ENCODE assay signal across 12 cellular contexts in the genomic region with DNA sequence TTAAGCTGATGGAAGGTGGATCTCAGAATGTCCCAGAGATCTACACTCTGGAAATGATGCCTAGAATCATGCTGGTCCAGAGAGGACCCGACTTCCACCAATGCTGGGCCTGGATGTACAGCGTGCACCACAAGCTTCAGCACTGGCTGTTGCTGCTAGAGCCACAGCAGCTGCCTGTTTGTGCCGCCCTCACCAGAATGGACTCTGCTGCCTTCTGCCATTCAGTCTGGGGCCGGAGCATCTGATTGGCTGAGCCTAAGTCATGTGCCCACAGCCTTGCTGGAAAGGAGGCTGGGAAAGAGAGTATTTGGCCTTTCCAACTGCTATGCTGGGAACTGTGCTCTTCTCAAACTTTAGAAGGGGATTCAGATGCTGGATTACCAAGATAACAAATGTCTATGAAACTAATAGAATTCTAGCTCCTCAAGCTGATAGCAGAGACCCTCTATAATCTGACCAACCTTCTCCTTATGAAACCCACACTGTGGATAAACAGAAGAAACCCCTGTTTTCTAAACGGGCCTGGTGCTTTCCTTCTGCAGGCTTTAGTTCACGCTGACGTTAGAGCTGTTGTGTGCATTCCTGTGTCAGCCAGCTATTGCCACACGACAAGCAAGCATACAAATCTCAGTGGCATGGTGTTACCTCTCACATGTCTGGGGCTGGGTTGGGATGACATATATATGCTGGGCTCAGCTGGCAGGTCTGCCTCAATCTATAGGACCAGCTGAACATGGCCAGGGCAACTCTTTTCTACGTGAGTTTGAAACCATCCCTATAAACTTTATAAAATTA. TPM values are rescaled to one million over a fixed set of nuclear protein-coding genes. Genes with fewer than 3 reads are reported as not detected.
DNase-seq lines count a peak whose midpoint lies in the region; ATAC-seq, FAIRE-seq and TF ChIP-seq lines count a peak whose summit lies in the region.
"Had no signal": no experiment of that assay in that cellular context is flagged by ENCODE, and none has a peak within 500 bp of the region (broad histone marks: within the 10 kb centered on the region; RNA-seq: fewer than 3 reads in every experiment).

No MANE protein-coding gene starts in this region.

- in situ Hi-C loops in HepG2 (cut with HindIII; ENCODE audit: extremely low pct_ligation_motif_present, low pct_unique_long_range_greater_than_20kb), result no loop called here

- no peaks in the 10 kb centered on the region for H3K4me1 Mint-ChIP-seq in astrocyte (ENCODE audit: low read depth, unreplicated experiment)
- H3K4me1 Mint-ChIP-seq in activated naive CD8-positive, alpha-beta T cell treated with anti-CD3 and anti-CD28 coated beads for 36 hours, result no peaks in the 10 kb centered on the region

- BruUV-seq in HepG2 (replicated peaks; lab: Mats Ljungman, UMichigan), result no TSS peak

- H3K27ac ChIP-seq in HepG2 (ENCODE audit: extremely low read length, insufficient read depth, low read length) (no peak overlapping the region), right lobe of liver (no peak overlapping the region), astrocyte (ENCODE audit: low read depth, low read length) (no peak overlapping the region)

- FAIRE-seq in HepG2 (lab: Jason Lieb, UNC) (no peak), astrocyte (lab: Jason Lieb, UNC) (no peak), urothelium cell line (lab: Jason Lieb, UNC) (no peak)
- FAIRE-seq: colon had no signal

- TF ChIP-seq POLR2A in HepG2 (IDR thresholded peaks at IDR 0.05; ENCODE audit: insufficient read depth in 1 of 2, low read depth in 2 of 2, low read length in 2 of 2) (no peak), right lobe of liver (IDR thresholded peaks at IDR 0.05) (no peak)

- peak; percentile 4 for DNase-seq in HepG2 (ENCODE audit: low spot score)
- no peak for DNase-seq in right lobe of liver
- DNase-seq in astrocyte (ENCODE audit: low read depth), result peak; percentile 14
- peak; percentile 30 for DNase-seq in iris pigment epithelial cell (ENCODE audit: low read depth)
- DNase-seq in urothelium cell line (ENCODE audit: low spot score), result peak; percentile 11
- no peak for DNase-seq in activated naive CD8-positive, alpha-beta T cell treated with anti-CD3 and anti-CD28 coated beads for 36 hours
- DNase-seq: AML-193; RPMI8226; stimulated activated CD4-positive, alpha-beta T cell treated with anti-CD3 and anti-CD28 coated beads, Interleukin-1b, Interleukin-23, amount 100 ng/mL, for 48 hours had no signal

- peaks cover 21% of the 10 kb centered on the region for H3K27me3 Mint-ChIP-seq in astrocyte (ENCODE audit: low read depth, unreplicated experiment)
- no peaks in the 10 kb centered on the region for H3K27me3 Mint-ChIP-seq in activated naive CD8-positive, alpha-beta T cell treated with anti-CD3 and anti-CD28 coated beads for 36 hours

- H3K36me3 ChIP-seq in HepG2 (replicated peaks in 1 of 2; ENCODE audit: control insufficient read depth in 1 of 2, insufficient read depth in 2 of 2, low read length in 2 of 2) (no peaks in the 10 kb centered on the region), right lobe of liver (no peaks in the 10 kb centered on the region), astrocyte (ENCODE audit: insufficient read depth, low read length) (no peaks in the 10 kb centered on the region)

- no peak for TF ChIP-seq RAD21 in HepG2 (CRISPR knock-in tag; IDR thresholded peaks at IDR 0.05)

- H3K79me2 ChIP-seq in HepG2 (ENCODE audit: insufficient read depth, low read length) (no peaks in the 10 kb centered on the region), astrocyte (ENCODE audit: insufficient read depth, low read length) (no peaks in the 10 kb centered on the region)

- no peak overlapping the region for H3K9ac ChIP-seq in HepG2 (ENCODE audit: insufficient read depth, low read depth, low read length)
- H3K9ac ChIP-seq in astrocyte (ENCODE audit: low read length), result no peak overlapping the region

- H3K4me1 ChIP-seq in HepG2 (ENCODE audit: insufficient read depth, low read length), result no peaks in the 10 kb centered on the region
- H3K4me1 ChIP-seq in right lobe of liver, result no peaks in the 10 kb centered on the region
- H3K4me1 ChIP-seq in astrocyte (ENCODE audit: insufficient read depth, low read length), result no peaks in the 10 kb centered on the region

- no peaks in the 10 kb centered on the region for H4K20me1 ChIP-seq in HepG2 (ENCODE audit: insufficient read depth, low read length)
- H4K20me1 ChIP-seq in astrocyte (ENCODE audit: insufficient read depth, low read length), result no peaks in the 10 kb centered on the region

- ATAC-seq in HepG2 (peak; percentile 13; the same call in 2 of the 3 replicates), right lobe of liver (no peak), GM21526 (IDR thresholded peaks at IDR 0.05; ENCODE audit: low FRiP score, unreplicated experiment) (no peak), HG02870 (IDR thresholded peaks at IDR 0.05; ENCODE audit: unreplicated experiment) (no peak)

- no peaks in the 10 kb centered on the region for H3K27me3 ChIP-seq in HepG2 (ENCODE audit: control insufficient read depth in 1 of 2, insufficient read depth in 2 of 2, low read length in 2 of 2)
- H3K27me3 ChIP-seq in right lobe of liver, result no peaks in the 10 kb centered on the region
- H3K27me3 ChIP-seq in astrocyte (ENCODE audit: insufficient read depth, low read length), result no peaks in the 10 kb centered on the region

- no peak overlapping the region for H3K27ac Mint-ChIP-seq in astrocyte (ENCODE audit: unreplicated experiment)
- no peak overlapping the region for H3K27ac Mint-ChIP-seq in activated naive CD8-positive, alpha-beta T cell treated with anti-CD3 and anti-CD28 coated beads for 36 hours

- POLR2A ChIA-PET in HepG2 (lab: Yijun Ruan, JAX), result no interaction called here

- no peak overlapping the region for H3K4me3 ChIP-seq in HepG2 (replicated peaks in 1 of 3; ENCODE audit: insufficient read depth in 1 of 3, low read depth in 2 of 3, low read length in 3 of 3)
- H3K4me3 ChIP-seq in right lobe of liver, result no peak overlapping the region
- no peak overlapping the region for H3K4me3 ChIP-seq in astrocyte (ENCODE audit: insufficient read depth, low read depth, low read length)

- TF ChIP-seq EP300 in HepG2 (IDR thresholded peaks at IDR 0.05; ENCODE audit: low read depth in 2 of 2, low read length in 2 of 2) (no peak), HepG2 (CRISPR knock-in tag; IDR thresholded peaks at IDR 0.05; ENCODE audit: borderline replicate concordance) (no peak)

- H2AFZ ChIP-seq in HepG2 (ENCODE audit: low read length) (no peak overlapping the region), astrocyte (ENCODE audit: low read depth, low read length) (peak overlapping the region; percentile 45)

- peaks cover 7% of the 10 kb centered on the region for H3K9me3 Mint-ChIP-seq in astrocyte (ENCODE audit: unreplicated experiment)
- no peaks in the 10 kb centered on the region for H3K9me3 Mint-ChIP-seq in activated naive CD8-positive, alpha-beta T cell treated with anti-CD3 and anti-CD28 coated beads for 36 hours

- 7% methylated on average over 9 of the region's 9 CpGs for WGBS in HepG2 (ENCODE audit: low lambda C conversion rate)
- 57% methylated on average over 8 of the region's 9 CpGs for WGBS in right lobe of liver (ENCODE audit: insufficient coverage, low coverage, low lambda C conversion rate, missing lambda C conversion rate)

- no peaks in the 10 kb centered on the region for H3K36me3 Mint-ChIP-seq in astrocyte (ENCODE audit: low read depth, unreplicated experiment)
- no peaks in the 10 kb centered on the region for H3K36me3 Mint-ChIP-seq in activated naive CD8-positive, alpha-beta T cell treated with anti-CD3 and anti-CD28 coated beads for 36 hours

- H3K4me2 ChIP-seq in HepG2 (ENCODE audit: low read depth, low read length) (no peak overlapping the region), astrocyte (ENCODE audit: low read length) (no peak overlapping the region)

- TF ChIP-seq CTCF in HepG2 (CRISPR knock-in tag; IDR thresholded peaks at IDR 0.05) (no peak), right lobe of liver (IDR thresholded peaks at IDR 0.05) (no peak), astrocyte (IDR thresholded peaks at IDR 0.05; ENCODE audit: insufficient read depth, low read depth, low read length) (no peak)

- intact Hi-C loops in HepG2 (cut with micrococcal nuclease; ENCODE audit: unreplicated experiment) (no loop called here), right lobe of liver (cut with DNase I) (no loop called here)

- CTCF ChIA-PET in HepG2 (lab: Yijun Ruan, JAX; ENCODE audit: low intra/inter-chr PET ratio, low total read pairs), result no interaction called here

- H3K4me3 Mint-ChIP-seq in astrocyte (ENCODE audit: unreplicated experiment), result no peak overlapping the region
- no peak overlapping the region for H3K4me3 Mint-ChIP-seq in activated naive CD8-positive, alpha-beta T cell treated with anti-CD3 and anti-CD28 coated beads for 36 hours

- H3K9me3 ChIP-seq in HepG2 (ENCODE audit: low read length) (no peaks in the 10 kb centered on the region), right lobe of liver (no peaks in the 10 kb centered on the region), astrocyte (ENCODE audit: insufficient read depth, low read depth, low read length) (no peaks in the 10 kb centered on the region)

RNA-seq across cellular contexts. Expression of a gene that starts 4.1 kb away (rescaled TPM):
- total RNA-seq in HepG2 (2016; rRNA removed; fragmentation: Illumina TruSeq; extraction: Trizol) (not detected in 2 replicates), right lobe of liver (not detected), astrocyte (not detected in 2 replicates)
- total RNA-seq in HepG2 (2016; cell fraction: cytosol; rRNA removed; fragmentation: Illumina TruSeq; extraction: Trizol; ENCODE audit: low read depth), result not detected in 2 replicates
- not detected in 2 replicates for total RNA-seq in HepG2 (2016; cell fraction: insoluble cytoplasmic fraction; rRNA removed; fragmentation: Illumina TruSeq; extraction: Trizol)
- not detected in 2 replicates for total RNA-seq in HepG2 (2016; cell fraction: membrane; rRNA removed; fragmentation: Illumina TruSeq; extraction: Trizol)
- not detected in 2 replicates for total RNA-seq in HepG2 (2016; cell fraction: nucleus; rRNA removed; fragmentation: Illumina TruSeq; extraction: Trizol)
- not detected in 2 replicates for polyA plus RNA-seq in HepG2 (2011; rRNA removed)
- polyA plus RNA-seq in HepG2 (2011; cell fraction: cytosol; rRNA removed), result not detected in 2 replicates
- polyA plus RNA-seq in HepG2 (2011; cell fraction: nucleus; rRNA removed), result not detected in 2 replicates
- not detected in 2 replicates for polyA plus RNA-seq in HepG2 (2012)
- not detected in 2 replicates for polyA plus RNA-seq in HepG2 (2016; cell fraction: cytosol; fragmentation: Illumina TruSeq; extraction: Trizol; ENCODE audit: low read depth)
- polyA plus RNA-seq in HepG2 (2016; cell fraction: insoluble cytoplasmic fraction; fragmentation: Illumina TruSeq; extraction: Trizol; ENCODE audit: low read depth), result not detected in 2 replicates
- not detected in 2 replicates for polyA plus RNA-seq in HepG2 (2016; cell fraction: membrane; fragmentation: Illumina TruSeq; extraction: Trizol; ENCODE audit: low read depth)
- not detected in 2 replicates for polyA plus RNA-seq in HepG2 (2016; cell fraction: nucleus; fragmentation: Illumina TruSeq; extraction: Trizol; ENCODE audit: insufficient read depth, low read depth)
- not detected in 2 replicates for polyA minus RNA-seq in HepG2 (2011; rRNA and poly(A)+ RNA removed; ENCODE audit: low replicate concordance)
- not detected in 2 replicates for polyA minus RNA-seq in HepG2 (2011; cell fraction: cytosol; rRNA and poly(A)+ RNA removed)
- not detected in 2 replicates for polyA minus RNA-seq in HepG2 (2011; cell fraction: nucleus; rRNA and poly(A)+ RNA removed)
- total RNA-seq in activated naive CD8-positive, alpha-beta T cell treated with anti-CD3 and anti-CD28 coated beads for 36 hours, result under 1 TPM; 0.12 to 0.14 TPM

Comparison
In these comparisons a context has a peak if more than half of its experiments do, and no peak if none do; other contexts are left out.
1. DNase-seq: peak in HepG2 (single experiment), astrocyte (single experiment), iris pigment epithelial cell (single experiment) and urothelium cell line (single experiment); none in right lobe of liver (0 of 3) and activated naive CD8-positive, alpha-beta T cell treated with anti-CD3 and anti-CD28 coated beads for 36 hours (single experiment).